ENCODE assay signal across 30 cellular contexts in the genomic region with DNA sequence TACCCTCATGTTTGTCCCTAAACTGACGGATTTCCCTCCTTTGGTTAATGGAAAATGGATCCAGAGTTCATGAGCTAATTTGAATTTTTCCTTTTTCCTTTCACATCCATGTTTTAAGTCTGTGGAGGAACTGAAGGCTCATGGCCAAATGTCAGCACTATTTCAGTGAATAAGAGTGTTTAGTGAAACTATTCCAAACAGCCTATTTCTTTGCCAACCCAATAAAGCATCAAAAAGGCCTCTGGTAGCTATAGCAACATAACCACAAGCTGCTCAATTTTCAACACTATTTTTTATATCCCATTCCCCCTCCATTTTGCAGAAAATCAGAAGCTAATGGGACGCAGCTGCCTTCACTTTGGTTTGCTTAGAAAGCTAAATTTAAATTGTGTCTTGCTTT.
"Had no signal": no experiment of that assay in that cellular context is flagged by ENCODE, and none has a peak within 500 bp of the region (broad histone marks: within the 10 kb centered on the region; RNA-seq: fewer than 3 reads in every experiment).

No MANE protein-coding gene starts in this region.

- DNase-seq: naive thymus-derived CD4-positive, alpha-beta T cell; natural killer cell; nucleus accumbens; ovary; posterior cingulate gyrus; psoas muscle; right cardiac atrium; right lobe of liver; sigmoid colon; small intestine; stimulated activated CD4-positive, alpha-beta T cell treated with anti-CD3 and anti-CD28 coated beads, Interleukin-15, amount 100 ng/mL, for 24 hours; stimulated activated CD4-positive, alpha-beta T cell treated with anti-CD3 and anti-CD28 coated beads, Interleukin-2, amount 100 ng/mL, for 24 hours; stimulated activated CD4-positive, alpha-beta T cell treated with anti-CD3 and anti-CD28 coated beads, Interleukin-2, amount 100 ng/mL, for 48 hours; stimulated activated CD4-positive, alpha-beta T cell treated with anti-CD3 and anti-CD28 coated beads, Interleukin-4, amount 100 ng/mL, for 24 hours; stimulated activated naive B cell treated with anti-CD40 and anti-IgM and Interleukin-4, amounts not matched to agents 10 μg/mL and 1 μg/mL and 100 μg/mL, for 72 hours; stimulated activated naive CD4-positive, alpha-beta T cell treated with Interleukin-2 at 50 U/mL for 16 hours; stomach; testis; tibial artery; transverse colon; upper lobe of right lung; uterus had no signal

- H3K4me1 Mint-ChIP-seq: naive thymus-derived CD4-positive, alpha-beta T cell; neural progenitor cell; stimulated activated effector memory CD8-positive, alpha-beta T cell treated with anti-CD3 and anti-CD28 coated beads, Interleukin-12 subunit alpha, Interleukin-12 subunit beta, amount 100 ng/mL, for 72 hours; stimulated activated naive B cell treated with anti-CD40 and anti-IgM and Interleukin-4, amounts not matched to agents 10 μg/mL and 1 μg/mL and 100 μg/mL, for 72 hours had no signal

- H3K27ac Mint-ChIP-seq: naive thymus-derived CD4-positive, alpha-beta T cell; natural killer cell; neural progenitor cell; progenitor cell of endocrine pancreas; stimulated activated effector memory CD8-positive, alpha-beta T cell treated with anti-CD3 and anti-CD28 coated beads, Interleukin-12 subunit alpha, Interleukin-12 subunit beta, amount 100 ng/mL, for 72 hours; stimulated activated naive B cell treated with anti-CD40 and anti-IgM and Interleukin-4, amounts not matched to agents 10 μg/mL and 1 μg/mL and 100 μg/mL, for 72 hours; stimulated activated naive CD8-positive, alpha-beta T cell treated with anti-CD3 and anti-CD28 coated beads, Interleukin-15, Interleukin-2, amounts not matched to agents 100 ng/mL and 50 ng/mL, for 24 hours; type B pancreatic cell had no signal

- H3K27me3 Mint-ChIP-seq: stimulated activated naive B cell treated with anti-CD40 and anti-IgM and Interleukin-4, amounts not matched to agents 10 μg/mL and 1 μg/mL and 100 μg/mL, for 72 hours; stimulated activated naive CD8-positive, alpha-beta T cell treated with anti-CD3 and anti-CD28 coated beads, Interleukin-15, Interleukin-2, amounts not matched to agents 100 ng/mL and 50 ng/mL, for 24 hours had no signal

- ATAC-seq: naive thymus-derived CD4-positive, alpha-beta T cell; natural killer cell; psoas muscle; right cardiac atrium; right lobe of liver; stimulated activated effector memory CD8-positive, alpha-beta T cell treated with anti-CD3 and anti-CD28 coated beads, Interleukin-12 subunit alpha, Interleukin-12 subunit beta, amount 100 ng/mL, for 72 hours; stimulated activated naive B cell treated with anti-CD40 and anti-IgM and Interleukin-4, amounts not matched to agents 10 μg/mL and 1 μg/mL and 100 μg/mL, for 72 hours; upper lobe of right lung had no signal

- H3K4me2 ChIP-seq: neural progenitor cell had no signal

- H3K79me2 ChIP-seq: parathyroid adenoma had no signal

- H2AFZ ChIP-seq: neural progenitor cell, parathyroid adenoma had no signal

- H3K27ac ChIP-seq: neural progenitor cell, ovary, parathyroid adenoma, psoas muscle, right lobe of liver, sigmoid colon, stomach, suprapubic skin, testis, tibial artery, transverse colon, upper lobe of right lung, uterus had no signal

- H3K9me3 Mint-ChIP-seq: natural killer cell; nephron; neural progenitor cell; stimulated activated naive CD8-positive, alpha-beta T cell treated with anti-CD3 and anti-CD28 coated beads, Interleukin-15, Interleukin-2, amounts not matched to agents 100 ng/mL and 50 ng/mL, for 24 hours; type B pancreatic cell had no signal

- H3K4me3 Mint-ChIP-seq: naive thymus-derived CD4-positive, alpha-beta T cell; natural killer cell; nephron; neural progenitor cell; stimulated activated effector memory CD8-positive, alpha-beta T cell treated with anti-CD3 and anti-CD28 coated beads, Interleukin-12 subunit alpha, Interleukin-12 subunit beta, amount 100 ng/mL, for 72 hours; stimulated activated naive B cell treated with anti-CD40 and anti-IgM and Interleukin-4, amounts not matched to agents 10 μg/mL and 1 μg/mL and 100 μg/mL, for 72 hours; stimulated activated naive CD8-positive, alpha-beta T cell treated with anti-CD3 and anti-CD28 coated beads, Interleukin-15, Interleukin-2, amounts not matched to agents 100 ng/mL and 50 ng/mL, for 24 hours; type B pancreatic cell had no signal

- H3K4me1 ChIP-seq: parathyroid adenoma, psoas muscle, right lobe of liver, sigmoid colon, stomach, suprapubic skin, testis, tibial artery, transverse colon, upper lobe of right lung, uterus had no signal

- H3K27me3 ChIP-seq: neural progenitor cell, ovary, right lobe of liver, sigmoid colon, stomach, suprapubic skin, testis, tibial artery, transverse colon, upper lobe of right lung, uterus had no signal

- H3K36me3 Mint-ChIP-seq: naive thymus-derived CD4-positive, alpha-beta T cell; natural killer cell; neural progenitor cell; stimulated activated effector memory CD8-positive, alpha-beta T cell treated with anti-CD3 and anti-CD28 coated beads, Interleukin-12 subunit alpha, Interleukin-12 subunit beta, amount 100 ng/mL, for 72 hours; stimulated activated naive B cell treated with anti-CD40 and anti-IgM and Interleukin-4, amounts not matched to agents 10 μg/mL and 1 μg/mL and 100 μg/mL, for 72 hours; type B pancreatic cell had no signal

- H3K36me3 ChIP-seq: neural progenitor cell, ovary, right lobe of liver, sigmoid colon, stomach, suprapubic skin, tibial artery, transverse colon, upper lobe of right lung, uterus had no signal

- H3K4me3 ChIP-seq: neural progenitor cell, ovary, psoas muscle, right lobe of liver, sigmoid colon, stomach, suprapubic skin, testis, tibial artery, transverse colon, upper lobe of right lung, uterus had no signal
